ENCODE assay signal across 9 cellular contexts in genomic region chr19:36116344-36116637, GRCh38. TPM values are rescaled to one million over a fixed set of nuclear protein-coding genes. Genes with fewer than 3 reads are reported as not detected.
A peak's percentile ranks its signal among the peaks of the same experiment; 100 is the strongest.
DNase-seq lines count a peak whose midpoint lies in the region; ATAC-seq and TF ChIP-seq lines count a peak whose summit lies in the region.
"Had no signal": no experiment of that assay in that cellular context is flagged by ENCODE, and none has a peak within 500 bp of the region (broad histone marks: within the 10 kb centered on the region; RNA-seq: fewer than 3 reads in every experiment).

No MANE protein-coding gene starts in this region.

- no peak for TF ChIP-seq CTCF in right atrium auricular region (IDR thresholded peaks at IDR 0.05)
- TF ChIP-seq CTCF in brain (conservative IDR thresholded peaks at IDR 0.05): no peak

- DNase-seq in right atrium auricular region (ENCODE audit: low spot score) (no peak), Right ventricle myocardium inferior (ENCODE audit: missing footprints) (no peak), aorta (no peak), epidermal melanocyte (ENCODE audit: insufficient read length, low spot score) (no peak), NCI-H1048 (lab: John Stamatoyannopoulos, UW) (no peak)
- DNase-seq: activated CD4-positive, alpha-beta T cell treated with anti-CD3 and anti-CD28 coated beads for 1 hour had no signal

- H3K27ac ChIP-seq in right atrium auricular region (peak overlapping the region in 1 of 2 donors; percentile 89), mesodermal cell (ENCODE audit: low read depth, low read length, severe bottlenecking) (peak overlapping the region; percentile 76), aorta (ENCODE audit: low read depth in 1 of 2, low read length in 2 of 2) (peak overlapping the region in 1 of 2 donors; percentile 60)

- H3K4me3 ChIP-seq in right atrium auricular region: peak overlapping the region; percentile 66 to 90
- peak overlapping the region; percentile 81 for H3K4me3 ChIP-seq in mesodermal cell (ENCODE audit: extremely low read depth, insufficient read depth, low read length, poor library complexity, severe bottlenecking)
- H3K4me3 ChIP-seq in aorta (ENCODE audit: low read length in 2 of 2): peak overlapping the region; percentile 19 to 48

- intact Hi-C loops in Right ventricle myocardium inferior (cut with DNase I) (loop anchor here (10.0 kb wide), 1 partner anchor 371 kb away; the partner anchor contains the start of genes IGFLR1, LIN37, PSENEN and U2AF1L4), aorta (cut with DNase I) (loop anchor here in 1 of 2 donors (5.0 kb wide), 1 partner anchor 119 kb away; the partner anchor contains the start of gene SDHAF1)

- H3K27me3 ChIP-seq in right atrium auricular region: no peaks in the 10 kb centered on the region
- no peaks in the 10 kb centered on the region for H3K27me3 ChIP-seq in aorta (ENCODE audit: control insufficient read depth in 1 of 2, insufficient read depth in 2 of 2, low read length in 1 of 2)

- peaks cover 39% of the 10 kb centered on the region for H3K4me1 Mint-ChIP-seq in brain

- H3K4me1 ChIP-seq in right atrium auricular region (peaks cover 0 to 23% of the 10 kb centered on the region in 2 donors), mesodermal cell (ENCODE audit: control insufficient read depth, insufficient read depth, low read length, poor library complexity, severe bottlenecking) (peaks cover 8% of the 10 kb centered on the region), aorta (ENCODE audit: control insufficient read depth in 1 of 2, insufficient read depth in 2 of 2, low read length in 2 of 2) (no peaks in the 10 kb centered on the region)

- peak overlapping the region; percentile 92 to 99 (median 95) for H3K4me3 Mint-ChIP-seq in brain

- H3K9me3 Mint-ChIP-seq in brain: peaks cover 0 to 6% (median 0%) of the 10 kb centered on the region in 5 experiments

- H3K9me3 ChIP-seq in right atrium auricular region (no peaks in the 10 kb centered on the region), mesodermal cell (ENCODE audit: control insufficient read depth, low read length) (no peaks in the 10 kb centered on the region), aorta (ENCODE audit: control insufficient read depth, low read length) (no peaks in the 10 kb centered on the region)

- 100% methylated on average over 1 of the region's 1 CpG for WGBS in mesodermal cell (ENCODE audit: insufficient coverage in 2 of 2), 2 experiments
- WGBS in aorta, 2 donors: 88 to 95% methylated on average over 1 of the region's 1 CpG

- peak overlapping the region in 4 of 5 experiments; percentile 73 to 99 (median 90) for H3K27ac Mint-ChIP-seq in brain

- H3K36me3 Mint-ChIP-seq in brain: peaks cover 60% of the 10 kb centered on the region

- H3K36me3 ChIP-seq in right atrium auricular region: peaks cover 46% of the 10 kb centered on the region
- peaks cover 71% of the 10 kb centered on the region for H3K36me3 ChIP-seq in mesodermal cell (ENCODE audit: control insufficient read depth, insufficient read depth, low read length)
- H3K36me3 ChIP-seq in aorta (ENCODE audit: control insufficient read depth in 1 of 2, insufficient read depth in 2 of 2, low read length in 1 of 2): no peaks in the 10 kb centered on the region

- peaks cover 18% of the 10 kb centered on the region for H3K27me3 Mint-ChIP-seq in brain

- ATAC-seq in Right ventricle myocardium inferior (no peak), aorta (ENCODE audit: low FRiP score) (no peak), GM19351 (IDR thresholded peaks at IDR 0.05; ENCODE audit: unreplicated experiment) (no peak)

RNA-seq across cellular contexts. Expression of gene TBCB, which starts 1.0 kb away (rescaled TPM):
- total RNA-seq in right atrium auricular region (100 to 1,000 TPM; 107 to 110 TPM), Right ventricle myocardium inferior (114 TPM), aorta (100 to 1,000 TPM; 121 to 123 TPM)
- polyA plus RNA-seq in brain (ENCODE audit: insufficient read depth, low read depth, low replicate concordance) (684 TPM), aorta (100 to 1,000 TPM; 131 to 220 TPM)
- 216 TPM for polyA plus RNA-seq in mesodermal cell (2013, experiment 1 of 2)
- 201 TPM for polyA plus RNA-seq in mesodermal cell (2013, experiment 2 of 2)

RNA-seq across cellular contexts. Expression of gene POLR2I, which starts 1.6 kb away (rescaled TPM):
- total RNA-seq in right atrium auricular region: 100 to 1,000 TPM in 1 of 2 donors, 10 to 100 TPM in 1; 76.9 to 121 TPM
- 145 TPM for total RNA-seq in Right ventricle myocardium inferior
- polyA plus RNA-seq in brain (ENCODE audit: insufficient read depth, low read depth, low replicate concordance): 230 TPM
- 94.6 TPM for polyA plus RNA-seq in mesodermal cell (2013, experiment 1 of 2)
- polyA plus RNA-seq in mesodermal cell (2013, experiment 2 of 2): 93.8 TPM
- 10 to 100 TPM; 33.7 to 48.1 TPM for total RNA-seq in aorta
- polyA plus RNA-seq in aorta: 10 to 100 TPM; 56.7 to 96.0 TPM

RNA-seq across cellular contexts. Expression of gene OVOL3, which starts 5.3 kb away (rescaled TPM):
- total RNA-seq in right atrium auricular region: not detected
- not detected for total RNA-seq in Right ventricle myocardium inferior
- not detected for polyA plus RNA-seq in brain (ENCODE audit: insufficient read depth, low read depth, low replicate concordance)
- polyA plus RNA-seq in mesodermal cell (2013, experiment 1 of 2): not detected
- not detected for polyA plus RNA-seq in mesodermal cell (2013, experiment 2 of 2)
- total RNA-seq in aorta: not detected
- polyA plus RNA-seq in aorta: not detected

RNA-seq across cellular contexts. Expression of gene CAPNS1, which starts 23.6 kb away (rescaled TPM):
- 100 to 1,000 TPM; 222 to 238 TPM for total RNA-seq in right atrium auricular region
- 854 TPM for total RNA-seq in Right ventricle myocardium inferior
- 1,323 TPM for polyA plus RNA-seq in brain (ENCODE audit: insufficient read depth, low read depth, low replicate concordance)
- polyA plus RNA-seq in mesodermal cell (2013, experiment 1 of 2): 761 TPM
- 703 TPM for polyA plus RNA-seq in mesodermal cell (2013, experiment 2 of 2)
- 100 to 1,000 TPM; 521 to 538 TPM for total RNA-seq in aorta
- 100 to 1,000 TPM; 488 to 543 TPM for polyA plus RNA-seq in aorta

RNA-seq across cellular contexts. Expression of gene COX7A1, which starts 36.0 kb away (rescaled TPM):
- total RNA-seq in right atrium auricular region (100 to 1,000 TPM; 136 to 347 TPM), Right ventricle myocardium inferior (3,337 TPM), aorta (100 to 1,000 TPM; 127 to 172 TPM)
- polyA plus RNA-seq in brain (ENCODE audit: insufficient read depth, low read depth, low replicate concordance) (26.6 TPM), aorta (100 to 1,000 TPM; 191 to 244 TPM)
- not detected for polyA plus RNA-seq in mesodermal cell (2013, experiment 1 of 2)
- not detected for polyA plus RNA-seq in mesodermal cell (2013, experiment 2 of 2)
